25 cellular contexts compared by ENCODE assay signal in the genomic region with DNA sequence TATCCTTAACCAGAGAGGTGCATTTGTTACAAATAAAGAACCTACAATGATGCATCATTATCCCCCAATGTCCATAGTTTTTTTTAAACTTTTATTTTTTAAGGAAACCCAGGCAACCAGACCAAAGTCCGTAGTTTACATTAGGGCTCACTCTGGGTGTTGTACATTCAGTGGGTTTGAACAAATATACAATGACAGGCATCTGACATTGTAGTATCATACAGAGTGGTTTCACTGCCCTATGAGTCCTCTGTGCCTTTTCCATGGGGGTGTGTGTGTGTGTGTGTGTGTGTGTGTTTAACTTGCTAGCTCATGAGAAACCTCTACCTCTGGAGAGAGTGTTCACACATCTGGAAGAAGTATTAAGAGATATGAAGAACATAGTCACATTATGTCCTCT.
"Had no signal": no experiment of that assay in that cellular context is flagged by ENCODE, and none has a peak within 500 bp of the region (broad histone marks: within the 10 kb centered on the region; RNA-seq: fewer than 3 reads in every experiment).

No MANE protein-coding gene starts in this region.

- H3K27me3 Mint-ChIP-seq: activated CD4-positive, alpha-beta T cell treated with anti-CD3 and anti-CD28 coated beads, Interleukin-2, amount 10 ng/mL, durations not matched to agents 7 days and 5 days; activated naive CD8-positive, alpha-beta T cell; naive thymus-derived CD8-positive, alpha-beta T cell had no signal

- H3K36me3 ChIP-seq: thoracic aorta had no signal

- H3K27ac ChIP-seq: body of pancreas, gastrocnemius medialis, spleen, thoracic aorta, upper lobe of right lung had no signal

- FAIRE-seq: colon, endometrium had no signal

- H3K9me3 Mint-ChIP-seq: activated CD4-positive, alpha-beta T cell treated with anti-CD3 and anti-CD28 coated beads, Interleukin-2, amount 10 ng/mL, durations not matched to agents 7 days and 5 days; activated T-cell treated with anti-CD3 and anti-CD28 coated beads, Interleukin-2, amount 50 U/mL, for 72 hours; naive thymus-derived CD8-positive, alpha-beta T cell had no signal

- H3K27ac Mint-ChIP-seq: activated CD4-positive, alpha-beta T cell treated with anti-CD3 and anti-CD28 coated beads, Interleukin-2, amount 10 ng/mL, durations not matched to agents 7 days and 5 days; activated naive CD8-positive, alpha-beta T cell; activated T-cell treated with anti-CD3 and anti-CD28 coated beads, Interleukin-2, amount 50 U/mL, for 72 hours had no signal

- H3K4me3 ChIP-seq: body of pancreas, gastrocnemius medialis, spleen, thoracic aorta, upper lobe of right lung had no signal

- H3K27me3 ChIP-seq: body of pancreas, gastrocnemius medialis, spleen, upper lobe of right lung had no signal

- DNase-seq: activated CD4-positive, alpha-beta T cell treated with anti-CD3 and anti-CD28 coated beads, Interleukin-2, amount 10 ng/mL, durations not matched to agents 7 days and 5 days; activated CD4-positive, CD25-positive, alpha-beta regulatory T cell treated with anti-CD3 and anti-CD28 coated beads, Interleukin-2, amount 50 U/mL, for 72 hours; activated naive CD4-positive, alpha-beta T cell treated with Interleukin-2 at 50 U/mL for 16 hours; activated T-cell treated with anti-CD3 and anti-CD28 coated beads for 4 hours; activated T-cell treated with anti-CD3 and anti-CD28 coated beads, Interleukin-2, amount 50 U/mL, for 72 hours; anterior cingulate cortex; body of pancreas; dermis blood vessel endothelial cell; effector CD8-positive, alpha-beta T cell; gastrocnemius medialis; glutamatergic neuron; islet precursor cell; midbrain; naive thymus-derived CD8-positive, alpha-beta T cell; posterior cingulate gyrus; right cardiac atrium; spleen; stimulated activated naive CD4-positive, alpha-beta T cell treated with Interleukin-2 at 50 U/mL for 16 hours; SW 1271; T-helper 2 cell; upper lobe of right lung had no signal

- H3K9me3 ChIP-seq: body of pancreas, gastrocnemius medialis, spleen, thoracic aorta, upper lobe of right lung had no signal

- ATAC-seq: activated T-cell treated with anti-CD3 and anti-CD28 coated beads, Interleukin-2, amount 50 U/mL, for 72 hours; body of pancreas; gastrocnemius medialis; naive thymus-derived CD8-positive, alpha-beta T cell; right cardiac atrium; upper lobe of right lung had no signal

- H3K4me3 Mint-ChIP-seq: activated CD4-positive, alpha-beta T cell treated with anti-CD3 and anti-CD28 coated beads, Interleukin-2, amount 10 ng/mL, durations not matched to agents 7 days and 5 days; activated naive CD8-positive, alpha-beta T cell; activated T-cell treated with anti-CD3 and anti-CD28 coated beads, Interleukin-2, amount 50 U/mL, for 72 hours; naive thymus-derived CD8-positive, alpha-beta T cell had no signal
